In the genomic region with DNA sequence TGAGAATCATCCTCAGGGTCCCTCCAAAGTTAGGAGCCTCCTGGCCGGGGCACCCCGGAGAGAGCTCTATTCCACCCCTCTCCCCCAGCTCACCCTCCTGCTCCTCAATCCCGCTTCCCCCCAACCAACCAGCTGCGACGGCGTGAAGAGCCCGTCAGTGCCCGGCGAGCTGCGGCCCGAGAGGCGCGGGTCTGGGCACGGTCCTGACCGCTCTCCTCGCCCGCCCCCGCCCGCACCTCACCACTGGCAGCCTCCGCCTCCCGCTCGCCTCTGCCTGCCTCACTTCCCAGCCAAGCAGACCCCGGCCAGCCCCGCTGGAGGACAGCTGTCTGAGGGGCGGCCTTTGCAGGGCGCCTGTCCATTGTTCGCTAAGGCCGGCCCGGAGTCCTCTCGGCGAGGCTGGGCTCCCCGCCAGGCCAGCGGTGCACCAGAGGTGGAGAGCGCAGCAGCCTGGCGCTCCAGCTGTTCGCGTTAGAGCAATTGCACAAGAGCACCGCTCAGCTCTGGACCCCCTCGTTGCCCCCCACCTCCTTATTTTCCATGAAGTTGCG, we compare ENCODE assay signal across 1 cellular context.
TF ChIP-seq lines count a peak whose summit lies in the region.

No MANE protein-coding gene starts in this region.

TF ChIP-seq in HepG2, 621 proteins besides CTCF, POLR2A, EP300 and RAD21 (continued from another document):
- TF ChIP-seq, protein P1, sequence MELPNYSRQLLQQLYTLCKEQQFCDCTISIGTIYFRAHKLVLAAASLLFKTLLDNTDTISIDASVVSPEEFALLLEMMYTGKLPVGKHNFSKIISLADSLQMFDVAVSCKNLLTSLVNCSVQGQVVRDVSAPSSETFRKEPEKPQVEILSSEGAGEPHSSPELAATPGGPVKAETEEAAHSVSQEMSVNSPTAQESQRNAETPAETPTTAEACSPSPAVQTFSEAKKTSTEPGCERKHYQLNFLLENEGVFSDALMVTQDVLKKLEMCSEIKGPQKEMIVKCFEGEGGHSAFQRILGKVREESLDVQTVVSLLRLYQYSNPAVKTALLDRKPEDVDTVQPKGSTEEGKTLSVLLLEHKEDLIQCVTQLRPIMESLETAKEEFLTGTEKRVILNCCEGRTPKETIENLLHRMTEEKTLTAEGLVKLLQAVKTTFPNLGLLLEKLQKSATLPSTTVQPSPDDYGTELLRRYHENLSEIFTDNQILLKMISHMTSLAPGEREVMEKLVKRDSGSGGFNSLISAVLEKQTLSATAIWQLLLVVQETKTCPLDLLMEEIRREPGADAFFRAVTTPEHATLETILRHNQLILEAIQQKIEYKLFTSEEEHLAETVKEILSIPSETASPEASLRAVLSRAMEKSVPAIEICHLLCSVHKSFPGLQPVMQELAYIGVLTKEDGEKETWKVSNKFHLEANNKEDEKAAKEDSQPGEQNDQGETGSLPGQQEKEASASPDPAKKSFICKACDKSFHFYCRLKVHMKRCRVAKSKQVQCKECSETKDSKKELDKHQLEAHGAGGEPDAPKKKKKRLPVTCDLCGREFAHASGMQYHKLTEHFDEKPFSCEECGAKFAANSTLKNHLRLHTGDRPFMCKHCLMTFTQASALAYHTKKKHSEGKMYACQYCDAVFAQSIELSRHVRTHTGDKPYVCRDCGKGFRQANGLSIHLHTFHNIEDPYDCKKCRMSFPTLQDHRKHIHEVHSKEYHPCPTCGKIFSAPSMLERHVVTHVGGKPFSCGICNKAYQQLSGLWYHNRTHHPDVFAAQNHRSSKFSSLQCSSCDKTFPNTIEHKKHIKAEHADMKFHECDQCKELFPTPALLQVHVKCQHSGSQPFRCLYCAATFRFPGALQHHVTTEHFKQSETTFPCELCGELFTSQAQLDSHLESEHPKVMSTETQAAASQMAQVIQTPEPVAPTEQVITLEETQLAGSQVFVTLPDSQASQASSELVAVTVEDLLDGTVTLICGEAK (IDR thresholded peaks at IDR 0.05), result no peak
- TF ChIP-seq, protein P1 (CRISPR knock-in tag; IDR thresholded peaks at IDR 0.05), result peak; percentile 55; the same call in 1 of the 2 replicates
- no peak for TF ChIP-seq PCBP1 (IDR thresholded peaks at IDR 0.05; ENCODE audit: borderline replicate concordance, low read depth, low read length)
TF ChIP-seq in HepG2: peak in this region for 71.
